1 cellular context compared by ENCODE assay signal in the genomic region with DNA sequence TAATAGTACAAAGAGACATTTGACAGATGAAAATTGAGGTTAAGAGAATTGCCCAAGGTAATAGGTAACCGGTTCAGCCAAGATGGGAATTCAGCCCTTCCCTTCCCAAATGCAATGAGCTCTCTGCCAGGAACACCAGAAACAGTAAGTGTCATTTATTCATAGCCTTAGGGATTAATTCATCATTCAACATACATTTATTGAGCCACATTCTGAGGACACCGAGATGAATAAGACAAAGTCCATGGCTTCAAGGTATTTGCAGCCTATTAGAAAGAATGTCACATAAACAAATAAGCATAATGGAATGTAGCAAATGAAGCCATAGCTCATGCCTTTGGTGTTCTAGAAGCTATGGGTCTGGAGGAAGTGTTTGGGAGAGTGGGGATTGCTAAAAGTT.
TF ChIP-seq lines count a peak whose summit lies in the region.

No MANE protein-coding gene starts in this region.

TF ChIP-seq in HepG2, 621 proteins besides CTCF, POLR2A, EP300 and RAD21 (continued from another document):
- TF ChIP-seq, protein P1, sequence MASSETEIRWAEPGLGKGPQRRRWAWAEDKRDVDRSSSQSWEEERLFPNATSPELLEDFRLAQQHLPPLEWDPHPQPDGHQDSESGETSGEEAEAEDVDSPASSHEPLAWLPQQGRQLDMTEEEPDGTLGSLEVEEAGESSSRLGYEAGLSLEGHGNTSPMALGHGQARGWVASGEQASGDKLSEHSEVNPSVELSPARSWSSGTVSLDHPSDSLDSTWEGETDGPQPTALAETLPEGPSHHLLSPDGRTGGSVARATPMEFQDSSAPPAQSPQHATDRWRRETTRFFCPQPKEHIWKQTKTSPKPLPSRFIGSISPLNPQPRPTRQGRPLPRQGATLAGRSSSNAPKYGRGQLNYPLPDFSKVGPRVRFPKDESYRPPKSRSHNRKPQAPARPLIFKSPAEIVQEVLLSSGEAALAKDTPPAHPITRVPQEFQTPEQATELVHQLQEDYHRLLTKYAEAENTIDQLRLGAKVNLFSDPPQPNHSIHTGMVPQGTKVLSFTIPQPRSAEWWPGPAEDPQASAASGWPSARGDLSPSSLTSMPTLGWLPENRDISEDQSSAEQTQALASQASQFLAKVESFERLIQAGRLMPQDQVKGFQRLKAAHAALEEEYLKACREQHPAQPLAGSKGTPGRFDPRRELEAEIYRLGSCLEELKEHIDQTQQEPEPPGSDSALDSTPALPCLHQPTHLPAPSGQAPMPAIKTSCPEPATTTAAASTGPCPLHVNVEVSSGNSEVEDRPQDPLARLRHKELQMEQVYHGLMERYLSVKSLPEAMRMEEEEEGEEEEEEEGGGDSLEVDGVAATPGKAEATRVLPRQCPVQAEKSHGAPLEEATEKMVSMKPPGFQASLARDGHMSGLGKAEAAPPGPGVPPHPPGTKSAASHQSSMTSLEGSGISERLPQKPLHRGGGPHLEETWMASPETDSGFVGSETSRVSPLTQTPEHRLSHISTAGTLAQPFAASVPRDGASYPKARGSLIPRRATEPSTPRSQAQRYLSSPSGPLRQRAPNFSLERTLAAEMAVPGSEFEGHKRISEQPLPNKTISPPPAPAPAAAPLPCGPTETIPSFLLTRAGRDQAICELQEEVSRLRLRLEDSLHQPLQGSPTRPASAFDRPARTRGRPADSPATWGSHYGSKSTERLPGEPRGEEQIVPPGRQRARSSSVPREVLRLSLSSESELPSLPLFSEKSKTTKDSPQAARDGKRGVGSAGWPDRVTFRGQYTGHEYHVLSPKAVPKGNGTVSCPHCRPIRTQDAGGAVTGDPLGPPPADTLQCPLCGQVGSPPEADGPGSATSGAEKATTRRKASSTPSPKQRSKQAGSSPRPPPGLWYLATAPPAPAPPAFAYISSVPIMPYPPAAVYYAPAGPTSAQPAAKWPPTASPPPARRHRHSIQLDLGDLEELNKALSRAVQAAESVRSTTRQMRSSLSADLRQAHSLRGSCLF (CRISPR knock-in tag; IDR thresholded peaks at IDR 0.05; ENCODE audit: borderline replicate concordance), result no peak
- TF ChIP-seq ZNF451 (CRISPR knock-in tag; IDR thresholded peaks at IDR 0.05) (no peak), PCBP1 (IDR thresholded peaks at IDR 0.05; ENCODE audit: borderline replicate concordance, low read depth, low read length) (no peak)
- TF ChIP-seq, protein P2, sequence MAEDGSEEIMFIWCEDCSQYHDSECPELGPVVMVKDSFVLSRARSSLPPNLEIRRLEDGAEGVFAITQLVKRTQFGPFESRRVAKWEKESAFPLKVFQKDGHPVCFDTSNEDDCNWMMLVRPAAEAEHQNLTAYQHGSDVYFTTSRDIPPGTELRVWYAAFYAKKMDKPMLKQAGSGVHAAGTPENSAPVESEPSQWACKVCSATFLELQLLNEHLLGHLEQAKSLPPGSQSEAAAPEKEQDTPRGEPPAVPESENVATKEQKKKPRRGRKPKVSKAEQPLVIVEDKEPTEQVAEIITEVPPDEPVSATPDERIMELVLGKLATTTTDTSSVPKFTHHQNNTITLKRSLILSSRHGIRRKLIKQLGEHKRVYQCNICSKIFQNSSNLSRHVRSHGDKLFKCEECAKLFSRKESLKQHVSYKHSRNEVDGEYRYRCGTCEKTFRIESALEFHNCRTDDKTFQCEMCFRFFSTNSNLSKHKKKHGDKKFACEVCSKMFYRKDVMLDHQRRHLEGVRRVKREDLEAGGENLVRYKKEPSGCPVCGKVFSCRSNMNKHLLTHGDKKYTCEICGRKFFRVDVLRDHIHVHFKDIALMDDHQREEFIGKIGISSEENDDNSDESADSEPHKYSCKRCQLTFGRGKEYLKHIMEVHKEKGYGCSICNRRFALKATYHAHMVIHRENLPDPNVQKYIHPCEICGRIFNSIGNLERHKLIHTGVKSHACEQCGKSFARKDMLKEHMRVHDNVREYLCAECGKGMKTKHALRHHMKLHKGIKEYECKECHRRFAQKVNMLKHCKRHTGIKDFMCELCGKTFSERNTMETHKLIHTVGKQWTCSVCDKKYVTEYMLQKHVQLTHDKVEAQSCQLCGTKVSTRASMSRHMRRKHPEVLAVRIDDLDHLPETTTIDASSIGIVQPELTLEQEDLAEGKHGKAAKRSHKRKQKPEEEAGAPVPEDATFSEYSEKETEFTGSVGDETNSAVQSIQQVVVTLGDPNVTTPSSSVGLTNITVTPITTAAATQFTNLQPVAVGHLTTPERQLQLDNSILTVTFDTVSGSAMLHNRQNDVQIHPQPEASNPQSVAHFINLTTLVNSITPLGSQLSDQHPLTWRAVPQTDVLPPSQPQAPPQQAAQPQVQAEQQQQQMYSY (CRISPR knock-in tag; IDR thresholded peaks at IDR 0.05), result no peak
